8 cellular contexts compared by ENCODE assay signal in the genomic region with DNA sequence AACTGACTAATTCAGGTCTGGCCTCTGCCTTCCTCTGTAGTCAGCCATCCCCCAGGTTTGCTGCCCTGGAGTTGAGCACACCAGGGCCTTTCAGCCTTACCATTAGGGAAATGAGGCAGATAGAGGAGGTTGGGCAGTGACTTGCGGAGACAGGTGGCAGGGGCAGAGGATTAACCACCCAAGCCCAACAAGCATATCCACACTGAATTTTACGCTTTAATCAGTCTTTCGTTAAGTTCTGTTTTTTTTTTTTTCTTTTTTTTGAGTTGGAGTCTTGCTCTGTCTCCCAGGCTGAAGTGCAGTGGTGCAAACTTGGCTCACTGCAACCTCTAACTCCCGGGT.
DNase-seq lines count a peak whose midpoint lies in the region; ATAC-seq, FAIRE-seq and TF ChIP-seq lines count a peak whose summit lies in the region.

No MANE protein-coding gene starts in this region.

- H3K4me3 Mint-ChIP-seq in activated naive CD8-positive, alpha-beta T cell, result peak overlapping the region; percentile 100

- intact Hi-C loops in sciatic nerve (cut with DNase I), result no loop called here

- no peak for FAIRE-seq in frontal cortex (lab: Jason Lieb, UNC)

- DNase-seq in GM10248 (ENCODE audit: extremely low spot score) (peak; percentile 38), frontal cortex (ENCODE audit: low spot score in 2 of 2) (no peak), sciatic nerve (ENCODE audit: low spot score) (no peak), COLO829 (ENCODE audit: low spot score) (no peak), anterior cingulate cortex (lab: John Stamatoyannopoulos, UW) (no peak)

- H3K9me3 Mint-ChIP-seq in activated naive CD8-positive, alpha-beta T cell (ENCODE audit: low read depth), result no peaks in the 10 kb centered on the region

- POLR2A ChIA-PET in GM10248 (lab: Yijun Ruan, JAX), result no interaction called here

- CTCF ChIA-PET in GM10248 (lab: Yijun Ruan, JAX), result interaction anchor here (1.3 to 6.7 kb wide), 4 partner anchors 13 to 288 kb away, joined by 3 to 35 read pairs (median 6); a partner anchor contains a TSS

- peak; percentile 68 for ATAC-seq in GM21515 (IDR thresholded peaks at IDR 0.05; ENCODE audit: unreplicated experiment)
- peak; percentile 38 for ATAC-seq in HG03575 (IDR thresholded peaks at IDR 0.05; ENCODE audit: extremely low read depth, insufficient number of reproducible peaks, low FRiP score, unreplicated experiment)
- no peak for ATAC-seq in sciatic nerve

- peaks cover 98% of the 10 kb centered on the region for H3K4me1 Mint-ChIP-seq in activated naive CD8-positive, alpha-beta T cell (ENCODE audit: low read depth)

- H3K27ac Mint-ChIP-seq in activated naive CD8-positive, alpha-beta T cell, result peak overlapping the region; percentile 100

- H3K27me3 Mint-ChIP-seq in activated naive CD8-positive, alpha-beta T cell, result no peaks in the 10 kb centered on the region

- TF ChIP-seq CTCF in GM10248 (IDR thresholded peaks at IDR 0.05; ENCODE audit: control extremely low read depth, extremely low read depth, low read depth, missing control alignments), result no peak

- H3K36me3 Mint-ChIP-seq in activated naive CD8-positive, alpha-beta T cell, result peaks cover 21% of the 10 kb centered on the region
